ENCODE assay signal across 8 cellular contexts in the genomic region with DNA sequence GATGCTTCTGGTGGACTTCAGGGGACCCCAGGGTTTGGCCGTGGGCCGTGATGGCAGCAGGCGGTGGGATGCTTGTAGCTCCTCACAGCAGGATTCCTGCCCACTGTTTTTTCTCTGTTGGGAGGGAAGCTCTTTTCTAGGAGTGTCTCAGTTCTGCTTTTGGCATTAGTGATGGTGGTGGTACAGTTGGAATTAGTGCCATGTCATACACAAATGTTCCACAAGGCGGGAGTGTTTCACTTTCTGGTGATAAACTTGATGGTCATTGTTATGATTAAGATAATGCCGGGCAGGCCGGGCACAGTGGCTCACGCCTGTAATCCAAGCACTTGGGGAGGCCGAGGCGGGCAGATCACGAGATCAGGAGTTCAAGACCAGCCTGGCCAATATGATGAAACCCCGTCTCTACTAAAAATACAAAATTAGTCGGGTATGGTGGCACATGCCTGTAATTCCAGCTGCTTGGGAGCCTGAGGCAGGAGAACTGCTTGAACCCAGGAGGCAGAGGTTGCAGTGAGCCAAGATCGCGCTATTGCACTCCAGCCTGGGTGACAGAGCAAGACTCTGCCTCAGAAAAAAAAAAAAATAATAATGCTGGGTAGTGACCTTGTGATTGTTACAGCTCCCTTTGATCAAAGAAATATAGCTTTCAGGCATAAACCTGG. TPM values are rescaled to one million over a fixed set of nuclear protein-coding genes. Genes with fewer than 3 reads are reported as not detected.
DNase-seq lines count a peak whose midpoint lies in the region; ATAC-seq and TF ChIP-seq lines count a peak whose summit lies in the region.
"Not testable (repeated sequence)": the region's sequence is repeated elsewhere in the genome, so short reads cannot be mapped to it uniquely, and the experiment has no call there.

No MANE protein-coding gene starts in this region.

- not testable (repeated sequence) for H3K4me3 ChIP-seq in mammary epithelial cell (replicated peaks in 1 of 3; ENCODE audit: insufficient read depth in 1 of 3, low read depth in 2 of 3, low read length in 3 of 3); left ventricle myocardium inferior; thoracic aorta

- H3K9ac ChIP-seq in mammary epithelial cell (ENCODE audit: insufficient read depth, low read length) = not testable (repeated sequence)

- BruUV-seq in mammary epithelial cell (replicated peaks; lab: Mats Ljungman, UMichigan) = TSS peak; percentile 89

- H3K36me3 ChIP-seq in mammary epithelial cell (ENCODE audit: insufficient read depth, low read length) = not testable (repeated sequence)
- H3K36me3 ChIP-seq in left ventricle myocardium inferior (peaks cover 43% of the 10 kb centered on the region), thoracic aorta (peaks cover 23% of the 10 kb centered on the region)

- dilution Hi-C loops in mammary epithelial cell (cut with HindIII; ENCODE audit: low sequenced_read_pairs) = loop anchor here (5.0 kb wide), 1 partner anchor 35 kb away; no protein-coding TSS in a partner anchor

- in situ Hi-C loops in mammary epithelial cell (cut with MboI; ENCODE audit: low sequenced_read_pairs in 2 of 2) = loop anchor here in 1 of 2 donors (10.0 kb wide), 1 partner anchor 117 kb away; no protein-coding TSS in a partner anchor

- H3K27ac ChIP-seq in mammary epithelial cell (ENCODE audit: insufficient read depth, low read depth, low read length) = not testable (repeated sequence)
- H3K27ac ChIP-seq in left ventricle myocardium inferior (replicated peaks) (peak overlapping the region; percentile 59), thoracic aorta (peak overlapping the region; percentile 52 to 75)

- H3K4me2 ChIP-seq in mammary epithelial cell (ENCODE audit: insufficient read depth, low read depth, low read length) = not testable (repeated sequence)

- intact Hi-C loops in mammary epithelial cell (cut with micrococcal nuclease) (loop anchor here (1.0 kb wide), 3 partner anchors 22 to 117 kb away; partner anchors contain the start of gene PGD), left ventricle myocardium inferior (cut with micrococcal nuclease) (loop anchor here (5.0 kb wide), 1 partner anchor 50 kb away; no protein-coding TSS in a partner anchor)

- H3K27me3 ChIP-seq in mammary epithelial cell (ENCODE audit: insufficient read depth, low read length); left ventricle myocardium inferior (ENCODE audit: low read depth); thoracic aorta (replicated peaks; ENCODE audit: insufficient read depth): not testable (repeated sequence)

- peak; percentile 62 to 70 for TF ChIP-seq CTCF in mammary epithelial cell (conservative IDR thresholded peaks at IDR 0.05 in 1 of 2, IDR thresholded peaks at IDR 0.05 in 1 of 2; ENCODE audit: extremely low read depth in 1 of 2, insufficient read depth in 1 of 2, low read depth in 1 of 2, low read length in 2 of 2)
- peak; percentile 76 for TF ChIP-seq CTCF in left ventricle myocardium inferior (IDR thresholded peaks at IDR 0.05; ENCODE audit: borderline replicate concordance)
- peak; percentile 78 for TF ChIP-seq CTCF in neural crest cell (conservative IDR thresholded peaks at IDR 0.05)
- TF ChIP-seq CTCF in thoracic aorta (IDR thresholded peaks at IDR 0.05) = peak; percentile 81

- H3K27me3 Mint-ChIP-seq in neural crest cell (ENCODE audit: low read depth) = not testable (repeated sequence)

- H3K36me3 Mint-ChIP-seq in neural crest cell (ENCODE audit: low read depth) = not testable (repeated sequence)

- H3K9me3 Mint-ChIP-seq in neural crest cell = not testable (repeated sequence)

- H2AFZ ChIP-seq in mammary epithelial cell (ENCODE audit: low read depth, low read length) = not testable (repeated sequence)

- not testable (repeated sequence) for H3K4me1 Mint-ChIP-seq in neural crest cell

- not testable (repeated sequence) for H3K9me3 ChIP-seq in mammary epithelial cell (replicated peaks; ENCODE audit: insufficient read depth, low read length); left ventricle myocardium inferior (replicated peaks); thoracic aorta

- CTCF ChIA-PET in mammary epithelial cell (lab: Charles Lee; ENCODE audit: low non-redundant PET) = interaction anchor here (0.6 kb wide), 1 partner anchor 52 kb away, joined by 4 read pairs; no protein-coding TSS in a partner anchor

- WGBS in mammary epithelial cell (ENCODE audit: low coverage, missing lambda C conversion rate) = 15% methylated on average over 12 of the region's 14 CpGs

- not testable (repeated sequence) for H3K79me2 ChIP-seq in mammary epithelial cell (ENCODE audit: insufficient read depth, low read length)

- peak overlapping the region; percentile 6 for H3K4me3 Mint-ChIP-seq in neural crest cell

- peak; percentile 90 for ATAC-seq in thoracic aorta (ENCODE audit: insufficient number of reproducible peaks, low FRiP score, low read depth)

- H3K27ac Mint-ChIP-seq in neural crest cell (ENCODE audit: unreplicated experiment) = not testable (repeated sequence)

- H3K4me1 ChIP-seq in mammary epithelial cell (ENCODE audit: insufficient read depth, low read length); thoracic aorta (ENCODE audit: control insufficient read depth in 1 of 2, low read depth in 2 of 2): not testable (repeated sequence)
- H3K4me1 ChIP-seq in left ventricle myocardium inferior = peaks cover 10% of the 10 kb centered on the region

- DNase-seq in D341Med (ENCODE audit: low spot score) (peak; percentile 58), HK-2 (ENCODE audit: unreplicated experiment) (peak; percentile 35), NCI-H524 (lab: John Stamatoyannopoulos, UW) (peak; percentile 22 to 60), UCSD-AML1 (lab: John Stamatoyannopoulos, UW; ENCODE audit: unreplicated experiment) (peak; percentile 53), mammary epithelial cell (peak; percentile 60), left ventricle myocardium inferior (peak; percentile 48), neural crest cell (ENCODE audit: low read depth, low spot score) (peak; percentile 59), thoracic aorta (ENCODE audit: low spot score) (peak; percentile 71)

- not testable (repeated sequence) for H4K20me1 ChIP-seq in mammary epithelial cell (ENCODE audit: insufficient read depth, low read length)

RNA-seq across cellular contexts. Expression of gene PGD, which starts 21.4 kb away (rescaled TPM):
- total RNA-seq in mammary epithelial cell = 100 to 1,000 TPM in 1 of 2 donors, 10 to 100 TPM in 1; 99.0 to 144 TPM
- 63.1 TPM for polyA plus RNA-seq in mammary epithelial cell
- 184 TPM for polyA minus RNA-seq in mammary epithelial cell
- 34.2 TPM for total RNA-seq in left ventricle myocardium inferior
- total RNA-seq in neural crest cell = 484 and 496 TPM in 2 replicates
- 10 to 100 TPM; 48.9 to 63.6 TPM for total RNA-seq in thoracic aorta

RNA-seq across cellular contexts. Expression of gene CENPS, which starts 52.7 kb away (rescaled TPM):
- total RNA-seq in mammary epithelial cell (10 to 100 TPM in 1 of 2 donors, 1 to 10 TPM in 1; 9.7 to 24.1 TPM), left ventricle myocardium inferior (6.1 TPM), neural crest cell (25.9 and 26.9 TPM in 2 replicates), thoracic aorta (10 to 100 TPM in 1 of 2 donors, 1 to 10 TPM in 1; 6.4 to 10.4 TPM)
- polyA plus RNA-seq in mammary epithelial cell = 14.9 TPM
- polyA minus RNA-seq in mammary epithelial cell = not detected
